In genomic region chr6:21856844-21857243, GRCh38 we compare ENCODE assay signal across 19 cellular contexts.
DNase-seq lines count a peak whose midpoint lies in the region; ATAC-seq and TF ChIP-seq lines count a peak whose summit lies in the region.
"Had no signal": no experiment of that assay in that cellular context is flagged by ENCODE, and none has a peak within 500 bp of the region (broad histone marks: within the 10 kb centered on the region; RNA-seq: fewer than 3 reads in every experiment).

No MANE protein-coding gene starts in this region.

- no peaks in the 10 kb centered on the region for H3K9me3 Mint-ChIP-seq in HFFc6
- H3K9me3 Mint-ChIP-seq: natural killer cell had no signal

- no peak overlapping the region for H2AFZ ChIP-seq in fibroblast of lung (ENCODE audit: low read length)
- H2AFZ ChIP-seq: GM23338 had no signal

- no peak for ATAC-seq in HG03097 (IDR thresholded peaks at IDR 0.05; ENCODE audit: low FRiP score, unreplicated experiment)
- ATAC-seq: GM23338, left colon, natural killer cell had no signal

- peak overlapping the region; percentile 80 for H3K27ac Mint-ChIP-seq in HFFc6
- H3K27ac Mint-ChIP-seq: GM23338 had no signal

- no peaks in the 10 kb centered on the region for H4K20me1 ChIP-seq in fibroblast of lung (ENCODE audit: control insufficient read depth, extremely low read depth, insufficient read depth, low read length)

- H3K27ac ChIP-seq in RWPE1 (peak overlapping the region; percentile 81), fibroblast of lung (ENCODE audit: insufficient read depth, low read length) (peak overlapping the region; percentile 18), spleen (peak overlapping the region in 6 of 8 donors; percentile 38 to 89 (median 80))
- H3K27ac ChIP-seq: KMS-11, right atrium auricular region had no signal

- POLR2A ChIA-PET in RWPE1 (lab: Yijun Ruan, JAX; ENCODE audit: low non-redundant PET), result no interaction called here

- no peak overlapping the region for H3K4me2 ChIP-seq in fibroblast of lung (ENCODE audit: extremely low read depth, insufficient read depth, low read length)
- H3K4me2 ChIP-seq: GM23338, KMS-11 had no signal

- CTCF ChIA-PET in RWPE1 (lab: Yijun Ruan, JAX), result no interaction called here

- no peaks in the 10 kb centered on the region for H3K9me3 ChIP-seq in fibroblast of lung (ENCODE audit: control insufficient read depth, insufficient read depth, low read depth, low read length)
- H3K9me3 ChIP-seq in spleen, result no peaks in the 10 kb centered on the region
- H3K9me3 ChIP-seq: right atrium auricular region had no signal

- H3K27me3 ChIP-seq in fibroblast of lung (ENCODE audit: control insufficient read depth, insufficient read depth, low read length) (no peaks in the 10 kb centered on the region), spleen (replicated peaks in 1 of 7) (no peaks in the 10 kb centered on the region)
- H3K27me3 ChIP-seq: right atrium auricular region had no signal

- 67 to 91% (median 77%) methylated on average over 3 of the region's 3 CpGs for WGBS in spleen, 5 donors
- WGBS in lower leg skin, 2 donors, result 86 to 87% methylated on average over 3 of the region's 3 CpGs

- DNase-seq in HFFc6 (peak; percentile 49), RWPE1 (ENCODE audit: low spot score) (peak; percentile 20), fibroblast of lung (ENCODE audit: low read depth in 2 of 2) (peak; percentile 63 to 71), spleen (no peak), lower leg skin (ENCODE audit: low spot score in 2 of 2) (no peak), NAMALWA (ENCODE audit: low spot score) (no peak)
- DNase-seq: activated naive CD4-positive, alpha-beta T cell; COR-L47; effector CD4-positive, alpha-beta T cell; left colon; natural killer cell; NCI-H2029; NCI-H82; stimulated activated CD4-positive, alpha-beta T cell treated with anti-CD3 and anti-CD28 coated beads, Interleukin-4, amount 100 ng/mL, for 24 hours had no signal

- peaks cover 16% of the 10 kb centered on the region for H3K4me1 Mint-ChIP-seq in HFFc6 (ENCODE audit: low read depth)
- H3K4me1 Mint-ChIP-seq: natural killer cell had no signal

- intact Hi-C loops in spleen (cut with DNase I; ENCODE audit: low total_unique reads) (no loop called here), lower leg skin (cut with DNase I; ENCODE audit: low total_unique reads) (no loop called here)

- H3K36me3 Mint-ChIP-seq in HFFc6 (ENCODE audit: low read depth), result no peaks in the 10 kb centered on the region
- H3K36me3 Mint-ChIP-seq: natural killer cell had no signal

- H3K4me1 ChIP-seq in fibroblast of lung (ENCODE audit: control insufficient read depth, extremely low read depth, insufficient read depth, low read length) (no peaks in the 10 kb centered on the region), spleen (no peaks in the 10 kb centered on the region)
- H3K4me1 ChIP-seq: right atrium auricular region had no signal

- peak overlapping the region; percentile 19; the same call in 1 of the 2 replicates for H3K4me3 Mint-ChIP-seq in HFFc6
- H3K4me3 Mint-ChIP-seq: brain, GM23338, natural killer cell had no signal

- no peaks in the 10 kb centered on the region for H3K27me3 Mint-ChIP-seq in HFFc6 (ENCODE audit: insufficient read depth)
- H3K27me3 Mint-ChIP-seq: brain had no signal

- H3K4me3 ChIP-seq in fibroblast of lung (replicated peaks in 1 of 4; ENCODE audit: control extremely low read depth in 1 of 4, insufficient read depth in 1 of 4, low read depth in 3 of 4, low read length in 4 of 4), result no peak overlapping the region
- peak overlapping the region in 1 of 8 donors; percentile 27 for H3K4me3 ChIP-seq in spleen
- no peak overlapping the region for H3K4me3 ChIP-seq in lower leg skin (ENCODE audit: low read depth, poor library complexity, severe bottlenecking)
- H3K4me3 ChIP-seq: GM23338, right atrium auricular region had no signal

- TF ChIP-seq CTCF in HFFc6 (IDR thresholded peaks at IDR 0.05), result no peak
- TF ChIP-seq CTCF in RWPE1 (conservative IDR thresholded peaks at IDR 0.05; ENCODE audit: low read depth), result no peak
- TF ChIP-seq CTCF in fibroblast of lung (conservative IDR thresholded peaks at IDR 0.05 in 1 of 2, IDR thresholded peaks at IDR 0.05 in 1 of 2; ENCODE audit: low read depth in 1 of 2, low read length in 2 of 2), result no peak
- TF ChIP-seq CTCF in spleen (IDR thresholded peaks at IDR 0.05 in 8 of 11, conservative IDR thresholded peaks at IDR 0.05 in 3 of 11), result no peak
- no peak for TF ChIP-seq CTCF in lower leg skin (IDR thresholded peaks at IDR 0.05)

- no peak overlapping the region for H3K9ac ChIP-seq in fibroblast of lung (ENCODE audit: insufficient read depth, low read length)
- H3K9ac ChIP-seq: KMS-11 had no signal

- TF ChIP-seq POLR2A in spleen (IDR thresholded peaks at IDR 0.05) (no peak), lower leg skin (IDR thresholded peaks at IDR 0.05) (no peak)

- no peaks in the 10 kb centered on the region for H3K79me2 ChIP-seq in fibroblast of lung (ENCODE audit: control insufficient read depth, insufficient read depth, low read length)

- H3K36me3 ChIP-seq in fibroblast of lung (ENCODE audit: control insufficient read depth, insufficient read depth, low read length) (no peaks in the 10 kb centered on the region), spleen (no peaks in the 10 kb centered on the region)
- H3K36me3 ChIP-seq: right atrium auricular region had no signal

Comparison
In these comparisons a context has a peak if more than half of its experiments do, and no peak if none do; other contexts are left out.
1. DNase-seq: peak in HFFc6 (single experiment), RWPE1 (single experiment) and fibroblast of lung (2 of 2); none in spleen (single experiment), lower leg skin (0 of 2) and NAMALWA (single experiment).
2. H3K27ac ChIP-seq: peak in every context shown above with its lines; median percentile 81 in RWPE1; 80 in spleen; 18 in fibroblast of lung.